29 cellular contexts compared by ENCODE assay signal in the genomic region with DNA sequence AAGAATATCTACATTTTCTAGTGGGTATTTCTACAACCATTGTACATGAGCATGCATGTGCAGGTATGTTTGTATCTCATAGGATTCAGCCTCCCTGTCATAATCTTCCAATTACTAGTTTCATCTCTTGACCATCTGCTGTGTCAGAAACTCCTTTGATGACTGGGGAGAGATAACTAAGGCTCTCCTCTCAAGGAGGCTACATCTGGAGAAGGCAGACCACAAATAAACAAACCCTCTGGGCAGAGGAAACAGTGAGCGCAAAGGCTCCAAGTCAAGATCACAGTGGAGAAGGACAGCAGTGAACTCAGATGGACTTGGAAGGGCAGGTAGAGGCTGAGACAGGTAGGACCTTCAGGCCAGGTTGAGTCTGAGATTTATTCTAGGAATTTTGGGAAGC.
"Had no signal": no experiment of that assay in that cellular context is flagged by ENCODE, and none has a peak within 500 bp of the region (broad histone marks: within the 10 kb centered on the region; RNA-seq: fewer than 3 reads in every experiment).

No MANE protein-coding gene starts in this region.

- H3K9me3 ChIP-seq: adrenal gland, psoas muscle, sigmoid colon, thoracic aorta, vagina had no signal

- H3K4me3 Mint-ChIP-seq: activated CD4-positive, alpha-beta memory T cell treated with anti-CD3 and anti-CD28 coated beads for 36 hours; activated CD4-positive, alpha-beta T cell treated with anti-CD3 and anti-CD28 coated beads, Interleukin-2, amount 10 ng/mL, durations not matched to agents 24 days and 14 days; activated naive CD4-positive, alpha-beta T cell treated with anti-CD3 and anti-CD28 coated beads for 36 hours; activated naive CD8-positive, alpha-beta T cell treated with anti-CD3 and anti-CD28 coated beads for 36 hours; activated T-helper 1 cell treated with anti-CD3 and anti-CD28 coated beads, Interleukin-12 subunit alpha, Interleukin-12 subunit beta, Interleukin-2, Interleukin-4 antibody, amounts not matched to agents 30 ng/mL and 10 ng/mL and 1 ng/mL, durations not matched to agents 14 hours and 24 hours and 36 hours; immature natural killer cell; memory B cell; naive thymus-derived CD8-positive, alpha-beta T cell; neural progenitor cell; stimulated activated effector memory CD8-positive, alpha-beta T cell treated with anti-CD3 and anti-CD28 coated beads, Interleukin-12 subunit alpha, Interleukin-12 subunit beta, amount 100 ng/mL, for 72 hours; stimulated activated naive CD8-positive, alpha-beta T cell treated with anti-CD3 and anti-CD28 coated beads, Interleukin-15, Interleukin-2, amounts not matched to agents 100 ng/mL and 50 ng/mL, for 24 hours had no signal

- H3K4me3 ChIP-seq: adrenal gland, neural progenitor cell, psoas muscle, sigmoid colon, thoracic aorta, vagina had no signal

- H3K9me3 Mint-ChIP-seq: activated CD4-positive, alpha-beta memory T cell treated with anti-CD3 and anti-CD28 coated beads for 36 hours; activated CD4-positive, alpha-beta T cell treated with anti-CD3 and anti-CD28 coated beads, Interleukin-2, amount 10 ng/mL, durations not matched to agents 24 days and 14 days; activated naive CD4-positive, alpha-beta T cell treated with anti-CD3 and anti-CD28 coated beads for 36 hours; activated naive CD8-positive, alpha-beta T cell treated with anti-CD3 and anti-CD28 coated beads for 36 hours; activated T-helper 1 cell treated with anti-CD3 and anti-CD28 coated beads, Interleukin-12 subunit alpha, Interleukin-12 subunit beta, Interleukin-2, Interleukin-4 antibody, amounts not matched to agents 30 ng/mL and 10 ng/mL and 1 ng/mL, durations not matched to agents 14 hours and 24 hours and 36 hours; immature natural killer cell; memory B cell; naive thymus-derived CD8-positive, alpha-beta T cell; neural progenitor cell; stimulated activated effector memory CD8-positive, alpha-beta T cell treated with anti-CD3 and anti-CD28 coated beads, Interleukin-12 subunit alpha, Interleukin-12 subunit beta, amount 100 ng/mL, for 72 hours; stimulated activated naive CD8-positive, alpha-beta T cell treated with anti-CD3 and anti-CD28 coated beads, Interleukin-15, Interleukin-2, amounts not matched to agents 100 ng/mL and 50 ng/mL, for 24 hours had no signal

- H3K36me3 Mint-ChIP-seq: activated naive CD8-positive, alpha-beta T cell treated with anti-CD3 and anti-CD28 coated beads for 36 hours had no signal

- H3K27me3 Mint-ChIP-seq: activated CD4-positive, alpha-beta memory T cell treated with anti-CD3 and anti-CD28 coated beads for 36 hours; activated CD4-positive, alpha-beta T cell treated with anti-CD3 and anti-CD28 coated beads, Interleukin-2, amount 10 ng/mL, durations not matched to agents 24 days and 14 days; activated naive CD8-positive, alpha-beta T cell treated with anti-CD3 and anti-CD28 coated beads for 36 hours; memory B cell; naive thymus-derived CD8-positive, alpha-beta T cell; stimulated activated naive CD8-positive, alpha-beta T cell treated with anti-CD3 and anti-CD28 coated beads, Interleukin-15, Interleukin-2, amounts not matched to agents 100 ng/mL and 50 ng/mL, for 24 hours had no signal

- DNase-seq: activated CD4-positive, alpha-beta memory T cell treated with anti-CD3 and anti-CD28 coated beads for 36 hours; activated CD4-positive, alpha-beta T cell treated with anti-CD3 and anti-CD28 coated beads, Interleukin-2, amount 10 ng/mL, durations not matched to agents 24 days and 14 days; activated CD4-positive, CD25-positive, alpha-beta regulatory T cell treated with anti-CD3 and anti-CD28 coated beads, Interleukin-2, amount 50 U/mL, for 72 hours; activated CD8-positive, alpha-beta memory T cell treated with anti-CD3 and anti-CD28 coated beads, Interleukin-2, amount 50 U/mL, for 4 hours; activated effector memory CD4-positive, alpha-beta T cell treated with anti-CD3 and anti-CD28 coated beads, Interleukin-2, amount 50 U/mL, for 16 hours; activated naive CD4-positive, alpha-beta T cell treated with anti-CD3 and anti-CD28 coated beads for 36 hours; activated naive CD8-positive, alpha-beta T cell treated with anti-CD3 and anti-CD28 coated beads for 36 hours; activated T-cell treated with anti-CD3 and anti-CD28 coated beads, Interleukin-2, amount 50 U/mL, for 1 hour; adrenal gland; brain microvascular endothelial cell; foreskin fibroblast; head of caudate nucleus; hippocampal formation; immature natural killer cell; naive thymus-derived CD8-positive, alpha-beta T cell; occipital lobe; psoas muscle; sigmoid colon; small intestine; stimulated activated CD4-positive, alpha-beta T cell treated with anti-CD3 and anti-CD28 coated beads, Interleukin-4, amount 100 ng/mL, for 24 hours; trophoblast cell had no signal

- H3K4me1 ChIP-seq: adrenal gland, neural progenitor cell, parathyroid adenoma, psoas muscle, sigmoid colon, vagina had no signal

- H3K27ac Mint-ChIP-seq: activated CD4-positive, alpha-beta memory T cell treated with anti-CD3 and anti-CD28 coated beads for 36 hours; activated CD4-positive, alpha-beta T cell treated with anti-CD3 and anti-CD28 coated beads, Interleukin-2, amount 10 ng/mL, durations not matched to agents 24 days and 14 days; activated naive CD4-positive, alpha-beta T cell treated with anti-CD3 and anti-CD28 coated beads for 36 hours; activated naive CD8-positive, alpha-beta T cell treated with anti-CD3 and anti-CD28 coated beads for 36 hours; activated T-helper 1 cell treated with anti-CD3 and anti-CD28 coated beads, Interleukin-12 subunit alpha, Interleukin-12 subunit beta, Interleukin-2, Interleukin-4 antibody, amounts not matched to agents 30 ng/mL and 10 ng/mL and 1 ng/mL, durations not matched to agents 14 hours and 24 hours and 36 hours; immature natural killer cell; memory B cell; naive thymus-derived CD8-positive, alpha-beta T cell; neural progenitor cell; stimulated activated effector memory CD8-positive, alpha-beta T cell treated with anti-CD3 and anti-CD28 coated beads, Interleukin-12 subunit alpha, Interleukin-12 subunit beta, amount 100 ng/mL, for 72 hours; stimulated activated naive CD8-positive, alpha-beta T cell treated with anti-CD3 and anti-CD28 coated beads, Interleukin-15, Interleukin-2, amounts not matched to agents 100 ng/mL and 50 ng/mL, for 24 hours had no signal

- H3K27me3 ChIP-seq: adrenal gland, brain microvascular endothelial cell, neural progenitor cell, sigmoid colon, vagina had no signal

- H2AFZ ChIP-seq: neural progenitor cell, parathyroid adenoma had no signal

- H3K4me1 Mint-ChIP-seq: activated CD4-positive, alpha-beta T cell treated with anti-CD3 and anti-CD28 coated beads, Interleukin-2, amount 10 ng/mL, durations not matched to agents 24 days and 14 days; activated naive CD8-positive, alpha-beta T cell treated with anti-CD3 and anti-CD28 coated beads for 36 hours; immature natural killer cell; memory B cell; naive thymus-derived CD8-positive, alpha-beta T cell; neural progenitor cell; stimulated activated effector memory CD8-positive, alpha-beta T cell treated with anti-CD3 and anti-CD28 coated beads, Interleukin-12 subunit alpha, Interleukin-12 subunit beta, amount 100 ng/mL, for 72 hours had no signal

- H3K36me3 ChIP-seq: adrenal gland, brain microvascular endothelial cell, neural progenitor cell, vagina had no signal

- ATAC-seq: naive thymus-derived CD8-positive, alpha-beta T cell; psoas muscle; stimulated activated effector memory CD8-positive, alpha-beta T cell treated with anti-CD3 and anti-CD28 coated beads, Interleukin-12 subunit alpha, Interleukin-12 subunit beta, amount 100 ng/mL, for 72 hours had no signal

- H3K4me2 ChIP-seq: neural progenitor cell had no signal

- H3K9ac ChIP-seq: neural progenitor cell, parathyroid adenoma had no signal

- H3K79me2 ChIP-seq: parathyroid adenoma had no signal

- H3K27ac ChIP-seq: adrenal gland, brain microvascular endothelial cell, neural progenitor cell, parathyroid adenoma, psoas muscle, sigmoid colon, thoracic aorta, vagina had no signal
